ENCODE assay signal across 8 cellular contexts in the genomic region with DNA sequence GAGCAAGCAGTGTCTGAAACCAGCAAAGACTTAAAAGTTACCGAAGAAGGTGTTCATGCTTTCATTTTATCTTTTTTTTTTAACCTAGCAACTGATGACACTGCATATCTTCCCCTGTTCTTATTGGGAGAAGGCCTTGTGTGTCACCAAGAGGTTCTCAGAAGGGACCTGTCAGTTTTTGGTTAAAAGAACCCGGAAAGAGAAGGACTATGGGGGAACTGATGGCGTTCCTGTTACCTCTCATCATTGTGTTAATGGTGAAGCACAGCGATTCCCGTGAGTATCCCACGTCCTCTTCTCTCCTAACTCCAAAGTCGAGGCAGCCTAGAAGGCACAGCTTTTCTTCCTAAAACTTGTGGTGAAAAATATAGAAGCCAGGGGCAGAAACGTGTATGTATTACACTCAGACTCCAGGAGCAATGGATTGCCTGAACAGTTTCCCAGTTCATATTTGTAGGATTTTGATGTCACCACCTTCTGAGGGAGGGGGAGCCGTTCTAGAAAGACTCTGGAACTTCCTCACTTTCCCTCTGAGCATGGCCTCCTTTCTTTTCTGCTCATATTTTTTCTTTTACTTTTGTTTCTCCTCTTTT. TPM values are rescaled to one million over a fixed set of nuclear protein-coding genes. Genes with fewer than 3 reads are reported as not detected.
DNase-seq lines count a peak whose midpoint lies in the region; ATAC-seq and FAIRE-seq lines count a peak whose summit lies in the region.

A gene (plus strand): TSS at position 185 of the 593 bp plus-strand sequence. CDS start 25 bp downstream, at position 210.

- FAIRE-seq in islet of Langerhans (lab: Jason Lieb, UNC), result peak; percentile 78

- peak; percentile 87 for ATAC-seq in GM21526 (IDR thresholded peaks at IDR 0.05; ENCODE audit: low FRiP score, unreplicated experiment)

- in situ Hi-C loops in T47D (cut with HindIII; ENCODE audit: low pct_unique_long_range_greater_than_20kb, low sequenced_read_pairs), result no loop called here

- H3K4me1 ChIP-seq in SJCRH30, result 0 out of 2 replicates have a peak, but pooled peaks cover 3% of the 10 kb centered on the region

- H3K4me3 ChIP-seq in SJCRH30, result peak within 1 kb of the TSS; percentile 45

- peak; percentile 34 to 35 for DNase-seq in activated CD4-positive, alpha-beta T cell treated with anti-CD3 and anti-CD28 coated beads for 4 hours
- no peak for DNase-seq in activated CD4-positive, alpha-beta T cell treated with anti-CD3 and anti-CD28 coated beads for 1 hour
- DNase-seq in HT-29 (ENCODE audit: low spot score) (peak; percentile 57), SJCRH30 (peak in 1 of 2 experiments; percentile 63), T47D (ENCODE audit: low read depth in 1 of 2, low spot score in 1 of 2) (peak; percentile 75 to 94)
- DNase-seq in stimulated activated CD4-positive, alpha-beta T cell treated with anti-CD3 and anti-CD28 coated beads, Interleukin-4, amount 100 ng/mL, for 24 hours, result peak; percentile 44

- H3K36me3 ChIP-seq in SJCRH30, result no peaks in the 10 kb centered on the region

- no peak within 1 kb of the TSS for H3K27ac ChIP-seq in SJCRH30

- H3K9me3 ChIP-seq in SJCRH30 (replicated peaks), result no peaks in the 10 kb centered on the region

- H3K27me3 ChIP-seq in SJCRH30, result no peaks in the 10 kb centered on the region

RNA-seq across cellular contexts. Expression of the gene that starts here (rescaled TPM):
- 0.74 and 1.5 TPM in 2 replicates for total RNA-seq in HT-29 (2014; rRNA removed; shearing (Covaris generic))
- 0.23 and 0.24 TPM in 2 replicates for total RNA-seq in SJCRH30 (2014; rRNA removed; shearing (Covaris generic))
